1 cellular context compared by ENCODE assay signal in the genomic region with DNA sequence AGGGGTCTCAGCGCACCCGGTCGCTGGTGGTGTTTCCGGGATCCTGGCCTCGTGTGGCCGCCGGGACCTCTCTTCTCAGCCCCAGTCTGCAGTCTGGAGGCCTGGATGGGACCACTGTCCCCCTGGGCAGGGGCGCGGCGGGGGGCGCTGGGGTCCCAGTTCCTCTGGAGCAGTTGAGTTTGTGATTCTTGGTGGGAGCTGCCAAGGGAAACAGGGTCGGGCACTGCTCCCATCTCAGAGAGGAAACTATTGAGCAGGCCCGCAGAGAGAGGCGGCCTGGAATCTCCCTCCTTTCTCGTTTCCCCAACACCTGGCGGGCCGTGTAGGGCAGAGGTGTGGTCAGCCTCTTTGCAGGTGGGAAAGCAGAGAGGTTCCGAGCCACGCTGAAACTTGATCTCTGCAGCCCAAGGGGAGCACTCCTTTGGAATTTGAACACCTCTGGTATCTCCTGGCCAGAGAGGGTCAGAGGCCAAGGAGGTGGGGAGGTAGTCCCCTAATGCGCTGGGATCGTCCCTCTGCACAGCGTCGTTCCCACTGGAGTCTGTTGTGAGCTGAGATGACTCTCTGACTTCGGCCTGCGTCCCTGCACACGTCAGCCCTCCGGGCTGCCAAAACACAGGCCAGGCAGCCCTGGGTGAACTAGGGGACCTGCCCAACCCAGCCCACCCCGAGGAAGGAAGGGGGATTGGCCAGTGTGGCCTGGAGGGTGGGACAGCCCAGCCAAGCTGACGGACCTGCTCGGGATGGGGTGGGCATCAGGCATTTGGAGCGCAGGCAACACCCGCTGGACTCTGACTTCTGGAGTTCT.
A peak's percentile ranks its signal among the peaks of the same experiment; 100 is the strongest.
TF ChIP-seq lines count a peak whose summit lies in the region.

No MANE protein-coding gene starts in this region.

TF ChIP-seq in GM12878, 131 proteins besides CTCF, POLR2A, EP300 and RAD21:
- TF ChIP-seq MEF2B (IDR thresholded peaks at IDR 0.05; ENCODE audit: partially characterized antibody, poor library complexity, severe bottlenecking): no peak
- no peak for TF ChIP-seq CEBPZ (IDR thresholded peaks at IDR 0.05; ENCODE audit: low read depth, low read length)
- no peak for TF ChIP-seq PML (IDR thresholded peaks at IDR 0.05; ENCODE audit: low read length)
- TF ChIP-seq GATAD2B (conservative IDR thresholded peaks at IDR 0.05; ENCODE audit: low read depth): no peak
- TF ChIP-seq STAT1 (conservative IDR thresholded peaks at IDR 0.05): no peak
- no peak for TF ChIP-seq NFXL1 (IDR thresholded peaks at IDR 0.05; ENCODE audit: borderline replicate concordance)
- TF ChIP-seq USF2 (IDR thresholded peaks at IDR 0.05; ENCODE audit: borderline replicate concordance, low read depth, low read length): no peak
- no peak for TF ChIP-seq PBX3 (IDR thresholded peaks at IDR 0.05; ENCODE audit: insufficient replicate concordance, low read depth, low read length)
- TF ChIP-seq PAX8 (IDR thresholded peaks at IDR 0.05): no peak
- no peak for TF ChIP-seq SUZ12 (IDR thresholded peaks at IDR 0.05; ENCODE audit: unreplicated experiment)
- peak; percentile 44; the same call in 1 of the 2 replicates for TF ChIP-seq RUNX3 (IDR thresholded peaks at IDR 0.05; ENCODE audit: low read length)
- no peak for TF ChIP-seq CBX5 (IDR thresholded peaks at IDR 0.05; ENCODE audit: low read depth)
- TF ChIP-seq CHD4 (IDR thresholded peaks at IDR 0.05): no peak
- TF ChIP-seq, protein P1, sequence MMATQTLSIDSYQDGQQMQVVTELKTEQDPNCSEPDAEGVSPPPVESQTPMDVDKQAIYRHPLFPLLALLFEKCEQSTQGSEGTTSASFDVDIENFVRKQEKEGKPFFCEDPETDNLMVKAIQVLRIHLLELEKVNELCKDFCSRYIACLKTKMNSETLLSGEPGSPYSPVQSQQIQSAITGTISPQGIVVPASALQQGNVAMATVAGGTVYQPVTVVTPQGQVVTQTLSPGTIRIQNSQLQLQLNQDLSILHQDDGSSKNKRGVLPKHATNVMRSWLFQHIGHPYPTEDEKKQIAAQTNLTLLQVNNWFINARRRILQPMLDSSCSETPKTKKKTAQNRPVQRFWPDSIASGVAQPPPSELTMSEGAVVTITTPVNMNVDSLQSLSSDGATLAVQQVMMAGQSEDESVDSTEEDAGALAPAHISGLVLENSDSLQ (IDR thresholded peaks at IDR 0.05): no peak
- no peak for TF ChIP-seq LARP7 (IDR thresholded peaks at IDR 0.05)
- TF ChIP-seq SMAD1 (IDR thresholded peaks at IDR 0.05; ENCODE audit: low read depth, partially characterized antibody): no peak
- 0 out of 2 replicates have a peak, but pooled peaks have one; percentile 30 for TF ChIP-seq POLR2AphosphoS5 (IDR thresholded peaks at IDR 0.05; ENCODE audit: low read length)
- no peak for TF ChIP-seq ZNF274 (IDR thresholded peaks at IDR 0.05; ENCODE audit: insufficient read depth, insufficient read length)
- TF ChIP-seq TCF12 (IDR thresholded peaks at IDR 0.05; ENCODE audit: low read depth, low read length): peak; percentile 58; the same call in 1 of the 2 replicates
- no peak for TF ChIP-seq SRF (IDR thresholded peaks at IDR 0.05; ENCODE audit: low read depth in 2 of 2, low read length in 2 of 2)
- TF ChIP-seq CREM (IDR thresholded peaks at IDR 0.05; ENCODE audit: low read depth): no peak
- TF ChIP-seq EED (IDR thresholded peaks at IDR 0.05; ENCODE audit: low read depth): no peak
- no peak for TF ChIP-seq SMARCA5 (IDR thresholded peaks at IDR 0.05)
- no peak for TF ChIP-seq HDGF (IDR thresholded peaks at IDR 0.05)
- TF ChIP-seq POLR2AphosphoS2 (IDR thresholded peaks at IDR 0.05; ENCODE audit: low read depth, low read length): no peak
- no peak for TF ChIP-seq HDAC6 (IDR thresholded peaks at IDR 0.05; ENCODE audit: unreplicated experiment)
- no peak for TF ChIP-seq RB1 (IDR thresholded peaks at IDR 0.05; ENCODE audit: borderline replicate concordance)
- no peak for TF ChIP-seq SIN3A (IDR thresholded peaks at IDR 0.05; ENCODE audit: low read depth, low read length)
- TF ChIP-seq ZNF384 (IDR thresholded peaks at IDR 0.05; ENCODE audit: borderline replicate concordance, low read depth, low read length): no peak
- TF ChIP-seq, protein P2, sequence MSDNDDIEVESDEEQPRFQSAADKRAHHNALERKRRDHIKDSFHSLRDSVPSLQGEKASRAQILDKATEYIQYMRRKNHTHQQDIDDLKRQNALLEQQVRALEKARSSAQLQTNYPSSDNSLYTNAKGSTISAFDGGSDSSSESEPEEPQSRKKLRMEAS (IDR thresholded peaks at IDR 0.05; ENCODE audit: low read depth, low read length): no peak
- no peak for TF ChIP-seq HSF1 (IDR thresholded peaks at IDR 0.05; ENCODE audit: low read depth, low read length)
- TF ChIP-seq MTA3 (IDR thresholded peaks at IDR 0.05; ENCODE audit: borderline replicate concordance, low read length): no peak
- TF ChIP-seq TCF3 (IDR thresholded peaks at IDR 0.05; ENCODE audit: borderline replicate concordance, insufficient read depth, low read depth, low read length): 0 out of 2 replicates have a peak, but pooled peaks have one; percentile 48
- TF ChIP-seq, protein P3, sequence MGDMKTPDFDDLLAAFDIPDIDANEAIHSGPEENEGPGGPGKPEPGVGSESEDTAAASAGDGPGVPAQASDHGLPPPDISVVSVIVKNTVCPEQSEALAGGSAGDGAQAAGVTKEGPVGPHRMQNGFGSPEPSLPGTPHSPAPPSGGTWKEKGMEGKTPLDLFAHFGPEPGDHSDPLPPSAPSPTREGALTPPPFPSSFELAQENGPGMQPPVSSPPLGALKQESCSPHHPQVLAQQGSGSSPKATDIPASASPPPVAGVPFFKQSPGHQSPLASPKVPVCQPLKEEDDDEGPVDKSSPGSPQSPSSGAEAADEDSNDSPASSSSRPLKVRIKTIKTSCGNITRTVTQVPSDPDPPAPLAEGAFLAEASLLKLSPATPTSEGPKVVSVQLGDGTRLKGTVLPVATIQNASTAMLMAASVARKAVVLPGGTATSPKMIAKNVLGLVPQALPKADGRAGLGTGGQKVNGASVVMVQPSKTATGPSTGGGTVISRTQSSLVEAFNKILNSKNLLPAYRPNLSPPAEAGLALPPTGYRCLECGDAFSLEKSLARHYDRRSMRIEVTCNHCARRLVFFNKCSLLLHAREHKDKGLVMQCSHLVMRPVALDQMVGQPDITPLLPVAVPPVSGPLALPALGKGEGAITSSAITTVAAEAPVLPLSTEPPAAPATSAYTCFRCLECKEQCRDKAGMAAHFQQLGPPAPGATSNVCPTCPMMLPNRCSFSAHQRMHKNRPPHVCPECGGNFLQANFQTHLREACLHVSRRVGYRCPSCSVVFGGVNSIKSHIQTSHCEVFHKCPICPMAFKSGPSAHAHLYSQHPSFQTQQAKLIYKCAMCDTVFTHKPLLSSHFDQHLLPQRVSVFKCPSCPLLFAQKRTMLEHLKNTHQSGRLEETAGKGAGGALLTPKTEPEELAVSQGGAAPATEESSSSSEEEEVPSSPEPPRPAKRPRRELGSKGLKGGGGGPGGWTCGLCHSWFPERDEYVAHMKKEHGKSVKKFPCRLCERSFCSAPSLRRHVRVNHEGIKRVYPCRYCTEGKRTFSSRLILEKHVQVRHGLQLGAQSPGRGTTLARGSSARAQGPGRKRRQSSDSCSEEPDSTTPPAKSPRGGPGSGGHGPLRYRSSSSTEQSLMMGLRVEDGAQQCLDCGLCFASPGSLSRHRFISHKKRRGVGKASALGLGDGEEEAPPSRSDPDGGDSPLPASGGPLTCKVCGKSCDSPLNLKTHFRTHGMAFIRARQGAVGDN (IDR thresholded peaks at IDR 0.05): no peak
- TF ChIP-seq BMI1 (IDR thresholded peaks at IDR 0.05; ENCODE audit: borderline replicate concordance): no peak
